16 cellular contexts compared by ENCODE assay signal in the genomic region with DNA sequence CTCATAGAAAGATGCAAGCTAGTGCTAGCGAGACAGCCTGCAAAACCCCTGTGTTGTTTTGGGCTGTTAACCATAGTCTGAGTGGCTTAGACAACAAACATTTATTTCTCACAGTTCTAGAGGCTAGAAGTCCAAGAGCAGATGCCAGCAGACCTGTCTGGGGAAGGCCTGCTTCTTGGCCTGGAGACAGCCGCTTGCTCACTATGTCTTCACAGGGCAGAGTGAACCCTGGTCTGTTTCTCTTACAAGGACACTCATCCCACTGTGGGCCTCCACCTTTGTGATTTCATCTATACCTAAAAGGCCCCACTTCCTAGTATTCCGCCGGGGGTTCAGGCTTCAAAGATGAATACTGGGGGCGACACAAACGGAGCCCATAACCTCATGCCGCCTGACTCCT. TPM values are rescaled to one million over a fixed set of nuclear protein-coding genes. Genes with fewer than 3 reads are reported as not detected.
"Had no signal": no experiment of that assay in that cellular context is flagged by ENCODE, and none has a peak within 500 bp of the region (broad histone marks: within the 10 kb centered on the region; RNA-seq: fewer than 3 reads in every experiment).

No MANE protein-coding gene starts in this region.

- H3K27ac ChIP-seq: epithelial cell of prostate, psoas muscle, tibial artery had no signal

- H3K9me3 ChIP-seq: psoas muscle, tibial artery had no signal

- H3K27ac Mint-ChIP-seq: activated B cell treated with CpG ODN at 0.5 μM for 24 hours; activated CD8-positive, alpha-beta T cell treated with anti-CD3 and anti-CD28 coated beads for 36 hours; activated naive CD8-positive, alpha-beta T cell treated with anti-CD3 and anti-CD28 coated beads for 36 hours; effector memory CD8-positive, alpha-beta T cell; nephron had no signal

- H3K4me1 ChIP-seq: psoas muscle had no signal

- DNase-seq: activated B cell treated with CpG ODN at 0.5 μM for 24 hours; activated CD4-positive, alpha-beta T cell treated with anti-CD3 and anti-CD28 coated beads for 48 hours; activated CD8-positive, alpha-beta T cell treated with anti-CD3 and anti-CD28 coated beads for 36 hours; activated effector memory CD4-positive, alpha-beta T cell treated with Interleukin-2 at 50 U/mL for 16 hours; activated naive CD8-positive, alpha-beta T cell treated with anti-CD3 and anti-CD28 coated beads for 36 hours; activated T-cell treated with anti-CD3 and anti-CD28 coated beads, Interleukin-2, amount 50 U/mL, for 4 hours; amygdala; dermis blood vessel endothelial cell; effector memory CD8-positive, alpha-beta T cell; immature natural killer cell; psoas muscle; stimulated activated CD4-positive, alpha-beta T cell treated with anti-CD3 and anti-CD28 coated beads, Interleukin-1b, Interleukin-23, amount 100 ng/mL, for 48 hours; T-helper 2 cell; tibial artery had no signal

- ATAC-seq: activated CD8-positive, alpha-beta T cell treated with anti-CD3 and anti-CD28 coated beads for 36 hours; activated T-cell treated with anti-CD3 and anti-CD28 coated beads, Interleukin-2, amount 50 U/mL, for 4 hours; effector memory CD8-positive, alpha-beta T cell; psoas muscle had no signal

- H3K4me3 Mint-ChIP-seq: activated B cell treated with CpG ODN at 0.5 μM for 24 hours; activated CD8-positive, alpha-beta T cell treated with anti-CD3 and anti-CD28 coated beads for 36 hours; activated naive CD8-positive, alpha-beta T cell treated with anti-CD3 and anti-CD28 coated beads for 36 hours; activated T-cell treated with anti-CD3 and anti-CD28 coated beads, Interleukin-2, amount 50 U/mL, for 4 hours; effector memory CD8-positive, alpha-beta T cell; immature natural killer cell; nephron had no signal

- H3K27me3 Mint-ChIP-seq: activated B cell treated with CpG ODN at 0.5 μM for 24 hours; activated CD8-positive, alpha-beta T cell treated with anti-CD3 and anti-CD28 coated beads for 36 hours; activated naive CD8-positive, alpha-beta T cell treated with anti-CD3 and anti-CD28 coated beads for 36 hours; effector memory CD8-positive, alpha-beta T cell had no signal

- H3K9me3 Mint-ChIP-seq: activated CD8-positive, alpha-beta T cell treated with anti-CD3 and anti-CD28 coated beads for 36 hours; activated naive CD8-positive, alpha-beta T cell treated with anti-CD3 and anti-CD28 coated beads for 36 hours; activated T-cell treated with anti-CD3 and anti-CD28 coated beads, Interleukin-2, amount 50 U/mL, for 4 hours; effector memory CD8-positive, alpha-beta T cell; immature natural killer cell; nephron had no signal

- H3K4me1 Mint-ChIP-seq: activated B cell treated with CpG ODN at 0.5 μM for 24 hours; activated naive CD8-positive, alpha-beta T cell treated with anti-CD3 and anti-CD28 coated beads for 36 hours; immature natural killer cell had no signal

- H3K4me3 ChIP-seq: psoas muscle, tibial artery had no signal

- H3K27me3 ChIP-seq: tibial artery had no signal

RNA-seq across cellular contexts. Expression of a gene that starts 38.8 kb away (rescaled TPM):
- total RNA-seq: activated B cell treated with CpG ODN at 0.5 μM for 24 hours; activated naive CD8-positive, alpha-beta T cell treated with anti-CD3 and anti-CD28 coated beads for 36 hours had no signal
